8 cellular contexts compared by ENCODE assay signal in the genomic region with DNA sequence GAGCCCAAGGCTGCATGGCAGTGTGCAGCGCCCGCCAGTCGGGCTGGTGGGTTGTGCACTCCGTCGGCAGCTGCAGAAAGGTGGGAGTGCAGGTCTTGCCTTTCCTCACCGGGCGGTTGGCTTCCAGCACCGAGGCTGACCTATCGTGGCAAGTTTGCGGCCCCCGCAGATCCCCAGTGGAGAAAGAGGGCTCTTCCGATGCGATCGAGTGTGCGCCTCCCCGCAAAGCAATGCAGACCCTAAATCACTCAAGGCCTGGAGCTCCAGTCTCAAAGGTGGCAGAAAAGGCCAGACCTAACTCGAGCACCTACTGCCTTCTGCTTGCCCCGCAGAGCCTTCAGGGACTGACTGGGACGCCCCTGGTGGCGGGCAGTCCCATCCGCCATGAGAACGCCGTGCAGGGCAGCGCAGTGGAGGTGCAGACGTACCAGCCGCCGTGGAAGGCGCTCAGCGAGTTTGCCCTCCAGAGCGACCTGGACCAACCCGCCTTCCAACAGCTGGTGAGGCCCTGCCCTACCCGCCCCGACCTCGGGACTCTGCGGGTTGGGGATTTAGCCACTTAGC. TPM values are rescaled to one million over a fixed set of nuclear protein-coding genes. Genes with fewer than 3 reads are reported as not detected.
A peak's percentile ranks its signal among the peaks of the same experiment; 100 is the strongest.
DNase-seq lines count a peak whose midpoint lies in the region; ATAC-seq and TF ChIP-seq lines count a peak whose summit lies in the region.

No MANE protein-coding gene starts in this region.

- intact Hi-C loops in CD4-positive, alpha-beta memory T cell (cut with micrococcal nuclease) = no loop called here
- intact Hi-C loops in left lung (cut with DNase I) = no loop called here

- H3K27me3 ChIP-seq in CD4-positive, alpha-beta memory T cell (ENCODE audit: insufficient read depth, low read length) = peaks cover 70% of the 10 kb centered on the region
- no peaks in the 10 kb centered on the region for H3K27me3 ChIP-seq in MG63
- peaks cover 83% of the 10 kb centered on the region for H3K27me3 ChIP-seq in adipocyte (replicated peaks; ENCODE audit: control insufficient read depth, insufficient read depth, low read length)
- peaks cover 100% of the 10 kb centered on the region in 2 donors for H3K27me3 ChIP-seq in left lung
- H3K27me3 ChIP-seq in upper lobe of left lung = peaks cover 6 to 98% (median 75%) of the 10 kb centered on the region in 4 donors
- no peaks in the 10 kb centered on the region for H3K27me3 ChIP-seq in Karpas-422 (ENCODE audit: low read length)

- no peak overlapping the region for H3K4me2 ChIP-seq in Karpas-422 (ENCODE audit: low read depth, low read length, poor library complexity, severe bottlenecking)

- no peaks in the 10 kb centered on the region for H3K9me3 ChIP-seq in CD4-positive, alpha-beta memory T cell (ENCODE audit: control insufficient read depth in 1 of 2, low read length in 2 of 2)
- H3K9me3 ChIP-seq in MG63 (no peaks in the 10 kb centered on the region), adipocyte (ENCODE audit: control insufficient read depth, low read length) (no peaks in the 10 kb centered on the region), left lung (no peaks in the 10 kb centered on the region), upper lobe of left lung (peaks cover 0 to 5% (median 0%) of the 10 kb centered on the region in 4 donors), Karpas-422 (ENCODE audit: low read length) (no peaks in the 10 kb centered on the region)

- H3K79me2 ChIP-seq in Karpas-422 (ENCODE audit: low read length) = peaks cover 32% of the 10 kb centered on the region

- H3K4me1 Mint-ChIP-seq in CD4-positive, alpha-beta memory T cell = peaks cover 42 to 77% (median 53%) of the 10 kb centered on the region in 4 donors

- 4 to 8% methylated on average over 4 to 8 of the region's 35 CpGs for WGBS in upper lobe of left lung, 2 donors

- ATAC-seq in left lung (peak; percentile 20), upper lobe of left lung (ENCODE audit: low FRiP score in 2 of 2) (peak; percentile 14 to 38)

- peak overlapping the region; percentile 76 to 94 (median 84) for H3K4me3 Mint-ChIP-seq in CD4-positive, alpha-beta memory T cell

- H4K20me1 ChIP-seq in Karpas-422 (ENCODE audit: insufficient read depth, low read depth, low read length) = peaks cover 10% of the 10 kb centered on the region

- H3K9me3 Mint-ChIP-seq in CD4-positive, alpha-beta memory T cell = peaks cover 0 to 23% (median 5%) of the 10 kb centered on the region in 8 donors

- peak in 4 of 5 donors; percentile 41 to 58 (median 48) for DNase-seq in CD4-positive, alpha-beta memory T cell
- no peak for DNase-seq in MG63
- DNase-seq in adipocyte (ENCODE audit: low read depth) = peak; percentile 21
- peak in 1 of 2 donors; percentile 81 for DNase-seq in left lung
- peak in 1 of 2 donors; percentile 79 for DNase-seq in upper lobe of left lung
- no peak for DNase-seq in Karpas-422
- DNase-seq in NCI-H1930 (lab: John Stamatoyannopoulos, UW) = no peak
- no peak for DNase-seq in superior temporal gyrus (ENCODE audit: extremely low spot score)

- peak overlapping the region in 1 of 7 donors; percentile 70 for H3K27ac Mint-ChIP-seq in CD4-positive, alpha-beta memory T cell

- H3K9ac ChIP-seq in adipocyte (ENCODE audit: low read length) (no peak overlapping the region), Karpas-422 (ENCODE audit: low read length) (no peak overlapping the region)

- peaks cover 2 to 5% of the 10 kb centered on the region in 2 donors for H3K36me3 Mint-ChIP-seq in CD4-positive, alpha-beta memory T cell

- POLR2A ChIA-PET in CD4-positive, alpha-beta memory T cell (lab: Charles Lee; ENCODE audit: partially characterized antibody) = no interaction called here

- TF ChIP-seq CTCF in left lung (IDR thresholded peaks at IDR 0.05) (no peak), upper lobe of left lung (IDR thresholded peaks at IDR 0.05) (peak in 2 of 6 experiments; percentile 4 to 25)

- no peak overlapping the region for H3K27ac ChIP-seq in CD4-positive, alpha-beta memory T cell (ENCODE audit: low read depth, low read length)
- no peak overlapping the region for H3K27ac ChIP-seq in left lung
- H3K27ac ChIP-seq in upper lobe of left lung = no peak overlapping the region
- H3K27ac ChIP-seq in Karpas-422 (ENCODE audit: low read length) = no peak overlapping the region

- peaks cover 67 to 68% of the 10 kb centered on the region in 2 donors for H3K27me3 Mint-ChIP-seq in CD4-positive, alpha-beta memory T cell

- H3K36me3 ChIP-seq in CD4-positive, alpha-beta memory T cell (ENCODE audit: insufficient read depth, low read length) = no peaks in the 10 kb centered on the region
- H3K36me3 ChIP-seq in MG63 (no peaks in the 10 kb centered on the region; the same call in 1 of the 2 replicates), adipocyte (ENCODE audit: control insufficient read depth, insufficient read depth, low read length, severe bottlenecking) (no peaks in the 10 kb centered on the region), left lung (no peaks in the 10 kb centered on the region), upper lobe of left lung (no peaks in the 10 kb centered on the region), Karpas-422 (ENCODE audit: insufficient read depth, low read length) (no peaks in the 10 kb centered on the region)

- CTCF ChIA-PET in CD4-positive, alpha-beta memory T cell (lab: Charles Lee; ENCODE audit: partially characterized antibody) = no interaction called here

- no peak for TF ChIP-seq EP300 in upper lobe of left lung (IDR thresholded peaks at IDR 0.05)

- no peak overlapping the region for H2AFZ ChIP-seq in Karpas-422 (ENCODE audit: low read length)

- no peaks in the 10 kb centered on the region for H3K9me2 ChIP-seq in Karpas-422 (replicated peaks; ENCODE audit: insufficient read depth, low read length)

- peaks cover 80% of the 10 kb centered on the region for H3K4me1 ChIP-seq in CD4-positive, alpha-beta memory T cell (ENCODE audit: insufficient read depth, low read length)
- peaks cover 15% of the 10 kb centered on the region for H3K4me1 ChIP-seq in adipocyte (ENCODE audit: control insufficient read depth, insufficient read depth, low read length)
- H3K4me1 ChIP-seq in left lung = peaks cover 14 to 81% of the 10 kb centered on the region in 2 donors
- H3K4me1 ChIP-seq in upper lobe of left lung = peaks cover 65 to 80% (median 69%) of the 10 kb centered on the region in 4 donors
- peaks cover 20% of the 10 kb centered on the region for H3K4me1 ChIP-seq in Karpas-422 (ENCODE audit: low read length)

- TF ChIP-seq POLR2A in upper lobe of left lung (IDR thresholded peaks at IDR 0.05) = no peak

- H3K4me3 ChIP-seq in CD4-positive, alpha-beta memory T cell (ENCODE audit: low read length in 2 of 2) = peak overlapping the region in 1 of 2 donors; percentile 56
- peak overlapping the region; percentile 41 for H3K4me3 ChIP-seq in MG63
- peak overlapping the region; percentile 67 for H3K4me3 ChIP-seq in adipocyte (ENCODE audit: low read length)
- H3K4me3 ChIP-seq in left lung = peak overlapping the region in 1 of 2 donors; percentile 35
- peak overlapping the region in 3 of 4 donors; percentile 26 to 49 (median 47) for H3K4me3 ChIP-seq in upper lobe of left lung
- no peak overlapping the region for H3K4me3 ChIP-seq in Karpas-422 (ENCODE audit: low read length)

RNA-seq across cellular contexts. Expression of a gene that starts 4.3 kb away (rescaled TPM):
- not detected for total RNA-seq in CD4-positive, alpha-beta memory T cell
- polyA plus RNA-seq in CD4-positive, alpha-beta memory T cell = not detected
- 0.27 and 3.6 TPM in 2 replicates for total RNA-seq in MG63 (2014; rRNA removed; shearing (Covaris generic); ENCODE audit: low replicate concordance)
- under 1 TPM; 0.17 to 0.39 TPM for total RNA-seq in left lung
- 1 to 10 TPM in 1 of 6 donors, under 1 TPM in 3, not detected in 2; 0.34 to 1.8 (median 0.47) TPM for total RNA-seq in upper lobe of left lung
- 8.3 and 8.7 TPM in 2 replicates for total RNA-seq in Karpas-422 (2014; rRNA removed; shearing (Covaris generic); ENCODE audit: low replicate concordance)

RNA-seq across cellular contexts. Expression of a gene that starts 29.6 kb away (rescaled TPM):
- 10 to 100 TPM; 47.7 to 49.4 TPM for total RNA-seq in CD4-positive, alpha-beta memory T cell
- 100 to 1,000 TPM; 104 to 106 TPM for polyA plus RNA-seq in CD4-positive, alpha-beta memory T cell
- 362 and 427 TPM in 2 replicates for total RNA-seq in MG63 (2014; rRNA removed; shearing (Covaris generic); ENCODE audit: low replicate concordance)
- total RNA-seq in left lung (100 to 1,000 TPM; 102 to 110 TPM), upper lobe of left lung (10 to 100 TPM; 31.6 to 82.9 (median 68.7) TPM)
- 128 and 170 TPM in 2 replicates for total RNA-seq in Karpas-422 (2014; rRNA removed; shearing (Covaris generic); ENCODE audit: low replicate concordance)

Comparison
In these comparisons a context has a peak if more than half of its experiments do, and no peak if none do; other contexts are left out.
1. DNase-seq: peak in CD4-positive, alpha-beta memory T cell (4 of 5) and adipocyte (single experiment); none in MG63 (single experiment), Karpas-422 (single experiment), NCI-H1930 (0 of 2) and superior temporal gyrus (single experiment).